In genomic region chr4:1031956-1032795, GRCh38 we compare ENCODE assay signal across 12 cellular contexts. TPM values are rescaled to one million over a fixed set of nuclear protein-coding genes. Genes with fewer than 3 reads are reported as not detected.
DNase-seq lines count a peak whose midpoint lies in the region; ATAC-seq, FAIRE-seq and TF ChIP-seq lines count a peak whose summit lies in the region.
"Had no signal": no experiment of that assay in that cellular context is flagged by ENCODE, and none has a peak within 500 bp of the region (broad histone marks: within the 10 kb centered on the region; RNA-seq: fewer than 3 reads in every experiment).

No MANE protein-coding gene starts in this region.

- H2AFZ ChIP-seq in SK-N-SH (ENCODE audit: low read depth) (no peak overlapping the region), HepG2 (ENCODE audit: low read length) (no peak overlapping the region)

- no peak overlapping the region for H3K4me3 ChIP-seq in HEK293 (ENCODE audit: low read depth, low read length)
- no peak overlapping the region for H3K4me3 ChIP-seq in SK-N-SH (ENCODE audit: low read depth in 2 of 2, low read length in 1 of 2)
- H3K4me3 ChIP-seq in HepG2 (replicated peaks in 1 of 3; ENCODE audit: insufficient read depth in 1 of 3, low read depth in 2 of 3, low read length in 3 of 3), result no peak overlapping the region
- H3K4me3 ChIP-seq: suprapubic skin had no signal

- H3K27me3 ChIP-seq in SK-N-SH (ENCODE audit: insufficient read depth) (peaks cover 8% of the 10 kb centered on the region; the same call in 1 of the 2 replicates), HepG2 (ENCODE audit: control insufficient read depth in 1 of 2, insufficient read depth in 2 of 2, low read length in 2 of 2) (peaks cover 37 to 86% of the 10 kb centered on the region in 2 experiments)

- FAIRE-seq in HepG2 (lab: Jason Lieb, UNC), result no peak
- FAIRE-seq: GM12891 had no signal

- intact Hi-C loops in HepG2 (cut with micrococcal nuclease; ENCODE audit: unreplicated experiment), result no loop called here

- H3K79me2 ChIP-seq in SK-N-SH (ENCODE audit: insufficient read depth) (no peaks in the 10 kb centered on the region), HepG2 (ENCODE audit: insufficient read depth, low read length) (no peaks in the 10 kb centered on the region)

- POLR2A ChIA-PET in HEK293 (lab: Yijun Ruan, JAX) (no interaction called here), SK-N-SH (lab: Yijun Ruan, JAX) (no interaction called here), HepG2 (lab: Yijun Ruan, JAX) (no interaction called here)

- H3K36me3 ChIP-seq in HEK293 (ENCODE audit: control insufficient read depth in 2 of 2, insufficient read depth in 1 of 2, low read length in 2 of 2), result no peaks in the 10 kb centered on the region
- no peaks in the 10 kb centered on the region for H3K36me3 ChIP-seq in SK-N-SH (replicated peaks in 1 of 2; ENCODE audit: control insufficient read depth in 1 of 2, insufficient read depth in 2 of 2, low read length in 1 of 2)
- no peaks in the 10 kb centered on the region for H3K36me3 ChIP-seq in HepG2 (replicated peaks in 1 of 2; ENCODE audit: control insufficient read depth in 1 of 2, insufficient read depth in 2 of 2, low read length in 2 of 2)
- H3K36me3 ChIP-seq: suprapubic skin had no signal

- H3F3A ChIP-seq in SK-N-SH (replicated peaks; ENCODE audit: insufficient read depth), result no peaks in the 10 kb centered on the region

- TF ChIP-seq EP300 in SK-N-SH (IDR thresholded peaks at IDR 0.05; ENCODE audit: borderline replicate concordance in 1 of 2, low read depth in 1 of 2, low read length in 1 of 2), result no peak
- no peak for TF ChIP-seq EP300 in HepG2 (IDR thresholded peaks at IDR 0.05; ENCODE audit: low read depth in 2 of 2, low read length in 2 of 2)
- no peak for TF ChIP-seq EP300 in HepG2 (CRISPR knock-in tag; IDR thresholded peaks at IDR 0.05; ENCODE audit: borderline replicate concordance)

- H3K4me2 ChIP-seq in SK-N-SH (no peak overlapping the region), HepG2 (ENCODE audit: low read depth, low read length) (no peak overlapping the region)

- no peaks in the 10 kb centered on the region for H3K9me2 ChIP-seq in SK-N-SH

- H3K9me3 ChIP-seq in HEK293 (ENCODE audit: control insufficient read depth, insufficient read depth, low read depth, low read length) (no peaks in the 10 kb centered on the region), SK-N-SH (no peaks in the 10 kb centered on the region), HepG2 (ENCODE audit: low read length) (no peaks in the 10 kb centered on the region)
- H3K9me3 ChIP-seq: suprapubic skin had no signal

- TF ChIP-seq RAD21 in SK-N-SH (IDR thresholded peaks at IDR 0.05; ENCODE audit: low read length), result peak; percentile 8; the same call in 1 of the 2 replicates
- TF ChIP-seq RAD21 in HepG2 (CRISPR knock-in tag; IDR thresholded peaks at IDR 0.05), result peak; percentile 40; the same call in 1 of the 2 replicates

- no peak overlapping the region for H3K9ac ChIP-seq in SK-N-SH
- H3K9ac ChIP-seq in HepG2 (ENCODE audit: insufficient read depth, low read depth, low read length), result no peak overlapping the region

- H3K4me1 ChIP-seq in HEK293 (ENCODE audit: control insufficient read depth, insufficient read depth, low read length) (no peaks in the 10 kb centered on the region), SK-N-SH (ENCODE audit: control insufficient read depth in 1 of 2, insufficient read depth in 2 of 2, low read depth in 1 of 2, low read length in 1 of 2) (no peaks in the 10 kb centered on the region), HepG2 (ENCODE audit: insufficient read depth, low read length) (peaks cover 72% of the 10 kb centered on the region)

- no TSS peak for BruUV-seq in HepG2 (replicated peaks; lab: Mats Ljungman, UMichigan)

- no peak for TF ChIP-seq POLR2A in HepG2 (IDR thresholded peaks at IDR 0.05; ENCODE audit: insufficient read depth in 1 of 2, low read depth in 2 of 2, low read length in 2 of 2)

- H4K20me1 ChIP-seq in SK-N-SH (ENCODE audit: insufficient read depth), result no peaks in the 10 kb centered on the region
- H4K20me1 ChIP-seq in HepG2 (ENCODE audit: insufficient read depth, low read length), result peaks cover 3% of the 10 kb centered on the region; the same call in 1 of the 2 replicates

- WGBS in SK-N-SH (ENCODE audit: low lambda C conversion rate), result 11% methylated on average over 18 of the region's 37 CpGs
- WGBS in HepG2 (ENCODE audit: low lambda C conversion rate), result 73% methylated on average over 2 of the region's 37 CpGs

- no peak overlapping the region for H3K27ac ChIP-seq in HEK293 (ENCODE audit: extremely low read depth, low read depth, low read length)
- no peak overlapping the region for H3K27ac ChIP-seq in SK-N-SH (ENCODE audit: low read depth in 2 of 2, low read length in 1 of 2)
- H3K27ac ChIP-seq in HepG2 (ENCODE audit: extremely low read length, insufficient read depth, low read length), result no peak overlapping the region
- H3K27ac ChIP-seq: suprapubic skin had no signal

- in situ Hi-C loops in HepG2 (cut with HindIII; ENCODE audit: extremely low pct_ligation_motif_present, low pct_unique_long_range_greater_than_20kb), result no loop called here
- in situ Hi-C loops in G401 (cut with HindIII; ENCODE audit: low sequenced_read_pairs), result loop anchor here (10.0 kb wide), 1 partner anchor 57 kb away; the partner anchor contains the start of gene DGKQ

- DNase-seq in NCI-H2029 (lab: John Stamatoyannopoulos, UW), result peak; percentile 20
- no peak for DNase-seq in NCI-H2029 treated with DMSO at 0.1 percent for 48 hours (lab: John Stamatoyannopoulos, UW)
- peak; percentile 73 for DNase-seq in SK-N-SH
- DNase-seq in HepG2 (ENCODE audit: low spot score), result no peak
- no peak for DNase-seq in anterior cingulate cortex (lab: John Stamatoyannopoulos, UW)
- DNase-seq in G401 (ENCODE audit: low spot score), result no peak
- no peak for DNase-seq in activated CD4-positive, alpha-beta T cell treated with anti-CD3 and anti-CD28 coated beads, Interleukin-2, amount 50 U/mL, for 1 hour
- DNase-seq: activated CD4-positive, alpha-beta T cell treated with anti-CD3 and anti-CD28 coated beads for 1 hour; NCI-H1694 had no signal

- TF ChIP-seq CTCF in HEK293 (tag by site-specific recombination; IDR thresholded peaks at IDR 0.05) (no peak), SK-N-SH (IDR thresholded peaks at IDR 0.05) (no peak), HepG2 (CRISPR knock-in tag; IDR thresholded peaks at IDR 0.05) (peak; percentile 39)

- CTCF ChIA-PET in HEK293 (lab: Yijun Ruan, JAX), result no interaction called here
- CTCF ChIA-PET in SK-N-SH (lab: Yijun Ruan, JAX), result interaction anchor here (0.6 to 1.8 kb wide), 4 partner anchors 9 to 597 kb away, joined by 3 to 4 read pairs (median 3); no protein-coding TSS in a partner anchor
- CTCF ChIA-PET in HepG2 (lab: Yijun Ruan, JAX; ENCODE audit: low intra/inter-chr PET ratio, low total read pairs), result no interaction called here

- ATAC-seq in HepG2, result peak; percentile 5; the same call in 1 of the 3 replicates

RNA-seq across cellular contexts. Expression of gene FGFRL1, which starts 20.8 kb away (rescaled TPM):
- polyA plus RNA-seq in SK-N-SH (2012; rRNA removed) (18.9 and 22.5 TPM in 2 replicates), HepG2 (2011; rRNA removed) (30.6 and 35.5 TPM in 2 replicates)
- 11.5 and 26.0 TPM in 2 replicates for polyA plus RNA-seq in SK-N-SH (2012; cell fraction: cytosol; rRNA removed)
- polyA plus RNA-seq in SK-N-SH (2012; cell fraction: nucleus; rRNA removed), result 32.3 and 42.1 TPM in 2 replicates
- 12.3 and 19.1 TPM in 2 replicates for total RNA-seq in HepG2 (2016; rRNA removed; fragmentation: Illumina TruSeq; extraction: Trizol)
- 8.9 and 9.3 TPM in 2 replicates for total RNA-seq in HepG2 (2016; cell fraction: cytosol; rRNA removed; fragmentation: Illumina TruSeq; extraction: Trizol; ENCODE audit: low read depth)
- 11.5 and 17.5 TPM in 2 replicates for total RNA-seq in HepG2 (2016; cell fraction: insoluble cytoplasmic fraction; rRNA removed; fragmentation: Illumina TruSeq; extraction: Trizol)
- total RNA-seq in HepG2 (2016; cell fraction: membrane; rRNA removed; fragmentation: Illumina TruSeq; extraction: Trizol), result 31.8 and 32.6 TPM in 2 replicates
- total RNA-seq in HepG2 (2016; cell fraction: nucleus; rRNA removed; fragmentation: Illumina TruSeq; extraction: Trizol), result 13.0 and 15.9 TPM in 2 replicates
- 37.2 and 49.4 TPM in 2 replicates for polyA plus RNA-seq in HepG2 (2011; cell fraction: cytosol; rRNA removed)
- polyA plus RNA-seq in HepG2 (2011; cell fraction: nucleus; rRNA removed), result 122 and 143 TPM in 2 replicates
- polyA plus RNA-seq in HepG2 (2012), result 21.8 and 31.9 TPM in 2 replicates
- 15.2 and 15.4 TPM in 2 replicates for polyA plus RNA-seq in HepG2 (2016; cell fraction: cytosol; fragmentation: Illumina TruSeq; extraction: Trizol; ENCODE audit: low read depth)
- 18.1 and 23.1 TPM in 2 replicates for polyA plus RNA-seq in HepG2 (2016; cell fraction: insoluble cytoplasmic fraction; fragmentation: Illumina TruSeq; extraction: Trizol; ENCODE audit: low read depth)
- 38.4 and 44.6 TPM in 2 replicates for polyA plus RNA-seq in HepG2 (2016; cell fraction: membrane; fragmentation: Illumina TruSeq; extraction: Trizol; ENCODE audit: low read depth)
- polyA plus RNA-seq in HepG2 (2016; cell fraction: nucleus; fragmentation: Illumina TruSeq; extraction: Trizol; ENCODE audit: insufficient read depth, low read depth), result 33.6 and 40.0 TPM in 2 replicates
- 74.3 and 145 TPM in 2 replicates for polyA minus RNA-seq in HepG2 (2011; rRNA and poly(A)+ RNA removed; ENCODE audit: low replicate concordance)
- 22.8 and 26.5 TPM in 2 replicates for polyA minus RNA-seq in HepG2 (2011; cell fraction: cytosol; rRNA and poly(A)+ RNA removed)
- 19.9 and 23.2 TPM in 2 replicates for polyA minus RNA-seq in HepG2 (2011; cell fraction: nucleus; rRNA and poly(A)+ RNA removed)
- total RNA-seq in G401 (2014; rRNA removed; shearing (Covaris generic)), result 23.9 and 28.5 TPM in 2 replicates

RNA-seq across cellular contexts. Expression of gene SLC26A1, which starts 39.0 kb away (rescaled TPM):
- polyA plus RNA-seq in SK-N-SH (2012; rRNA removed) (0.05 and 0.08 TPM in 2 replicates), HepG2 (2011; rRNA removed) (5.4 and 8.4 TPM in 2 replicates)
- polyA plus RNA-seq in SK-N-SH (2012; cell fraction: cytosol; rRNA removed), result 0.04 and 0.13 TPM in 2 replicates
- polyA plus RNA-seq in SK-N-SH (2012; cell fraction: nucleus; rRNA removed), result 0.48 and 0.63 TPM in 2 replicates
- 7.2 and 22.9 TPM in 2 replicates for total RNA-seq in HepG2 (2016; rRNA removed; fragmentation: Illumina TruSeq; extraction: Trizol)
- 1.1 and 1.9 TPM in 2 replicates for total RNA-seq in HepG2 (2016; cell fraction: cytosol; rRNA removed; fragmentation: Illumina TruSeq; extraction: Trizol; ENCODE audit: low read depth)
- 6.6 and 22.7 TPM in 2 replicates for total RNA-seq in HepG2 (2016; cell fraction: insoluble cytoplasmic fraction; rRNA removed; fragmentation: Illumina TruSeq; extraction: Trizol)
- 4.2 and 4.6 TPM in 2 replicates for total RNA-seq in HepG2 (2016; cell fraction: membrane; rRNA removed; fragmentation: Illumina TruSeq; extraction: Trizol)
- 23.8 and 28.9 TPM in 2 replicates for total RNA-seq in HepG2 (2016; cell fraction: nucleus; rRNA removed; fragmentation: Illumina TruSeq; extraction: Trizol)
- polyA plus RNA-seq in HepG2 (2011; cell fraction: cytosol; rRNA removed), result 7.7 and 10.8 TPM in 2 replicates
- polyA plus RNA-seq in HepG2 (2011; cell fraction: nucleus; rRNA removed), result 30.6 and 45.2 TPM in 2 replicates
- 5.1 and 7.0 TPM in 2 replicates for polyA plus RNA-seq in HepG2 (2012)
- polyA plus RNA-seq in HepG2 (2016; cell fraction: cytosol; fragmentation: Illumina TruSeq; extraction: Trizol; ENCODE audit: low read depth), result 1.2 and 1.5 TPM in 2 replicates
- polyA plus RNA-seq in HepG2 (2016; cell fraction: insoluble cytoplasmic fraction; fragmentation: Illumina TruSeq; extraction: Trizol; ENCODE audit: low read depth), result 4.5 and 6.1 TPM in 2 replicates
- 1.6 and 2.2 TPM in 2 replicates for polyA plus RNA-seq in HepG2 (2016; cell fraction: membrane; fragmentation: Illumina TruSeq; extraction: Trizol; ENCODE audit: low read depth)
- polyA plus RNA-seq in HepG2 (2016; cell fraction: nucleus; fragmentation: Illumina TruSeq; extraction: Trizol; ENCODE audit: insufficient read depth, low read depth), result 25.4 and 27.0 TPM in 2 replicates
- 0.40 and 58.6 TPM in 2 replicates for polyA minus RNA-seq in HepG2 (2011; rRNA and poly(A)+ RNA removed; ENCODE audit: low replicate concordance)
- polyA minus RNA-seq in HepG2 (2011; cell fraction: cytosol; rRNA and poly(A)+ RNA removed), result 13.4 and 13.6 TPM in 2 replicates
- 37.7 and 40.7 TPM in 2 replicates for polyA minus RNA-seq in HepG2 (2011; cell fraction: nucleus; rRNA and poly(A)+ RNA removed)
- total RNA-seq in G401 (2014; rRNA removed; shearing (Covaris generic)), result 0.74 and 0.85 TPM in 2 replicates

RNA-seq across cellular contexts. Expression of gene IDUA, which starts 45.3 kb away (rescaled TPM):
- polyA plus RNA-seq in SK-N-SH (2012; rRNA removed), result 24.4 and 32.1 TPM in 2 replicates
- polyA plus RNA-seq in SK-N-SH (2012; cell fraction: cytosol; rRNA removed), result 5.1 and 7.1 TPM in 2 replicates
- polyA plus RNA-seq in SK-N-SH (2012; cell fraction: nucleus; rRNA removed), result 333 and 514 TPM in 2 replicates
- 0.32 and 1.0 TPM in 2 replicates for total RNA-seq in HepG2 (2016; rRNA removed; fragmentation: Illumina TruSeq; extraction: Trizol)
- not detected in 2 replicates for total RNA-seq in HepG2 (2016; cell fraction: cytosol; rRNA removed; fragmentation: Illumina TruSeq; extraction: Trizol; ENCODE audit: low read depth)
- total RNA-seq in HepG2 (2016; cell fraction: insoluble cytoplasmic fraction; rRNA removed; fragmentation: Illumina TruSeq; extraction: Trizol), result 0.84 TPM in 1 of 2 replicates, not detected in the other
- 0.24 and 0.53 TPM in 2 replicates for total RNA-seq in HepG2 (2016; cell fraction: membrane; rRNA removed; fragmentation: Illumina TruSeq; extraction: Trizol)
- 0.75 and 2.8 TPM in 2 replicates for total RNA-seq in HepG2 (2016; cell fraction: nucleus; rRNA removed; fragmentation: Illumina TruSeq; extraction: Trizol)
- 0.77 and 1.5 TPM in 2 replicates for polyA plus RNA-seq in HepG2 (2011; rRNA removed)
- polyA plus RNA-seq in HepG2 (2011; cell fraction: cytosol; rRNA removed), result 0.24 and 0.27 TPM in 2 replicates
- polyA plus RNA-seq in HepG2 (2011; cell fraction: nucleus; rRNA removed), result 34.5 and 42.6 TPM in 2 replicates
- 1.0 and 2.7 TPM in 2 replicates for polyA plus RNA-seq in HepG2 (2012)
- polyA plus RNA-seq in HepG2 (2016; cell fraction: cytosol; fragmentation: Illumina TruSeq; extraction: Trizol; ENCODE audit: low read depth), result 0.19 and 0.29 TPM in 2 replicates
- polyA plus RNA-seq in HepG2 (2016; cell fraction: insoluble cytoplasmic fraction; fragmentation: Illumina TruSeq; extraction: Trizol; ENCODE audit: low read depth), result not detected in 2 replicates
- polyA plus RNA-seq in HepG2 (2016; cell fraction: membrane; fragmentation: Illumina TruSeq; extraction: Trizol; ENCODE audit: low read depth), result 0.19 and 0.30 TPM in 2 replicates
- 2.2 and 4.7 TPM in 2 replicates for polyA plus RNA-seq in HepG2 (2016; cell fraction: nucleus; fragmentation: Illumina TruSeq; extraction: Trizol; ENCODE audit: insufficient read depth, low read depth)
- 1.4 and 1.8 TPM in 2 replicates for polyA minus RNA-seq in HepG2 (2011; rRNA and poly(A)+ RNA removed; ENCODE audit: low replicate concordance)
- 0.69 TPM in 1 of 2 replicates, not detected in the other for polyA minus RNA-seq in HepG2 (2011; cell fraction: cytosol; rRNA and poly(A)+ RNA removed)
- 3.5 and 4.0 TPM in 2 replicates for polyA minus RNA-seq in HepG2 (2011; cell fraction: nucleus; rRNA and poly(A)+ RNA removed)
- 3.0 and 3.8 TPM in 2 replicates for total RNA-seq in G401 (2014; rRNA removed; shearing (Covaris generic))

RNA-seq across cellular contexts. Expression of gene DGKQ, which starts 58.8 kb away (rescaled TPM):
- polyA plus RNA-seq in SK-N-SH (2012; rRNA removed) (10.9 and 11.5 TPM in 2 replicates), HepG2 (2011; rRNA removed) (4.5 and 6.1 TPM in 2 replicates)
- 3.3 and 6.8 TPM in 2 replicates for polyA plus RNA-seq in SK-N-SH (2012; cell fraction: cytosol; rRNA removed)
- polyA plus RNA-seq in SK-N-SH (2012; cell fraction: nucleus; rRNA removed), result 50.0 and 64.3 TPM in 2 replicates
- 3.2 and 7.2 TPM in 2 replicates for total RNA-seq in HepG2 (2016; rRNA removed; fragmentation: Illumina TruSeq; extraction: Trizol)
- total RNA-seq in HepG2 (2016; cell fraction: cytosol; rRNA removed; fragmentation: Illumina TruSeq; extraction: Trizol; ENCODE audit: low read depth), result 0.53 and 1.4 TPM in 2 replicates
- 2.4 and 7.8 TPM in 2 replicates for total RNA-seq in HepG2 (2016; cell fraction: insoluble cytoplasmic fraction; rRNA removed; fragmentation: Illumina TruSeq; extraction: Trizol)
- total RNA-seq in HepG2 (2016; cell fraction: membrane; rRNA removed; fragmentation: Illumina TruSeq; extraction: Trizol), result 2.5 and 2.9 TPM in 2 replicates
- total RNA-seq in HepG2 (2016; cell fraction: nucleus; rRNA removed; fragmentation: Illumina TruSeq; extraction: Trizol), result 7.0 and 7.9 TPM in 2 replicates
- polyA plus RNA-seq in HepG2 (2011; cell fraction: cytosol; rRNA removed), result 3.1 and 4.8 TPM in 2 replicates
- polyA plus RNA-seq in HepG2 (2011; cell fraction: nucleus; rRNA removed), result 50.5 and 58.5 TPM in 2 replicates
- 3.0 and 5.5 TPM in 2 replicates for polyA plus RNA-seq in HepG2 (2012)
- 0.35 and 0.36 TPM in 2 replicates for polyA plus RNA-seq in HepG2 (2016; cell fraction: cytosol; fragmentation: Illumina TruSeq; extraction: Trizol; ENCODE audit: low read depth)
- polyA plus RNA-seq in HepG2 (2016; cell fraction: insoluble cytoplasmic fraction; fragmentation: Illumina TruSeq; extraction: Trizol; ENCODE audit: low read depth), result 2.0 and 3.4 TPM in 2 replicates
- polyA plus RNA-seq in HepG2 (2016; cell fraction: membrane; fragmentation: Illumina TruSeq; extraction: Trizol; ENCODE audit: low read depth), result 1.3 and 1.7 TPM in 2 replicates
- 16.0 and 17.5 TPM in 2 replicates for polyA plus RNA-seq in HepG2 (2016; cell fraction: nucleus; fragmentation: Illumina TruSeq; extraction: Trizol; ENCODE audit: insufficient read depth, low read depth)
- polyA minus RNA-seq in HepG2 (2011; rRNA and poly(A)+ RNA removed; ENCODE audit: low replicate concordance), result 3.0 and 10.3 TPM in 2 replicates
- polyA minus RNA-seq in HepG2 (2011; cell fraction: cytosol; rRNA and poly(A)+ RNA removed), result 4.2 and 4.9 TPM in 2 replicates
- 7.2 and 8.1 TPM in 2 replicates for polyA minus RNA-seq in HepG2 (2011; cell fraction: nucleus; rRNA and poly(A)+ RNA removed)
- 11.0 and 12.9 TPM in 2 replicates for total RNA-seq in G401 (2014; rRNA removed; shearing (Covaris generic))

Comparison
In these comparisons a context has a peak if more than half of its experiments do, and no peak if none do; other contexts are left out.
1. DNase-seq: peak in NCI-H2029 (single experiment) and SK-N-SH (single experiment); none in NCI-H2029 treated with DMSO at 0.1 percent for 48 hours (single experiment), HepG2 (single experiment), anterior cingulate cortex (0 of 58), G401 (single experiment) and activated CD4-positive, alpha-beta T cell treated with anti-CD3 and anti-CD28 coated beads, Interleukin-2, amount 50 U/mL, for 1 hour (single experiment).